Comparison of ENCODE assay signal across 3 cellular contexts in the genomic region with DNA sequence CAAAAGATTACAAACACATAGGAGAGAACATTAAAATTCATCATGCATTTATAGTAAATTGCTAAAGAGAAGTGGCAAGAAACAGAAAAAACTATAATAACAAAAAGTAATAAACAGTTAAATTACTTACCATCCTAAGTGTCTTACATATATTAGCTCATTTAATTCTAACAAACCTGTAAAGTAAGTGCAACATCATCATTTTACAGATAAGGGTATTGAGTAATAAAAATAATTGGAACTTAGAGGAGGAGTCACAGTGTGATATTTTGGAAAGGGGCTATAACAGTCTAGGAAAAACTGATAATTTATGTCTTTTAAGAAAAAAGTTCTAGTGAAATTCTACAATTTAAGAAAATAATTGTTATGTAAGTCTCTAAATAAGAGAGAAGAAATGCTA.
TF ChIP-seq lines count a peak whose summit lies in the region.

No MANE protein-coding gene starts in this region.

TF ChIP-seq in HepG2, 621 proteins besides CTCF, POLR2A, EP300 and RAD21:
- TF ChIP-seq, protein P1, sequence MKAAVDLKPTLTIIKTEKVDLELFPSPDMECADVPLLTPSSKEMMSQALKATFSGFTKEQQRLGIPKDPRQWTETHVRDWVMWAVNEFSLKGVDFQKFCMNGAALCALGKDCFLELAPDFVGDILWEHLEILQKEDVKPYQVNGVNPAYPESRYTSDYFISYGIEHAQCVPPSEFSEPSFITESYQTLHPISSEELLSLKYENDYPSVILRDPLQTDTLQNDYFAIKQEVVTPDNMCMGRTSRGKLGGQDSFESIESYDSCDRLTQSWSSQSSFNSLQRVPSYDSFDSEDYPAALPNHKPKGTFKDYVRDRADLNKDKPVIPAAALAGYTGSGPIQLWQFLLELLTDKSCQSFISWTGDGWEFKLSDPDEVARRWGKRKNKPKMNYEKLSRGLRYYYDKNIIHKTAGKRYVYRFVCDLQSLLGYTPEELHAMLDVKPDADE (CRISPR knock-in tag; IDR thresholded peaks at IDR 0.05) = no peak
- peak; percentile 53; the same call in 1 of the 2 replicates for TF ChIP-seq MAFF (IDR thresholded peaks at IDR 0.05; ENCODE audit: low read depth, low read length)
- peak; percentile 54 to 60; a peak in 3 of 4 replicates for TF ChIP-seq MAFK (conservative IDR thresholded peaks at IDR 0.05 in 1 of 2, IDR thresholded peaks at IDR 0.05 in 1 of 2; ENCODE audit: low read length in 2 of 2)

TF ChIP-seq in A549, 52 proteins besides CTCF, POLR2A, EP300 and RAD21 (continued from another document):
- TF ChIP-seq MAFK (IDR thresholded peaks at IDR 0.05; ENCODE audit: partially characterized antibody) (peak; percentile 58), PHF8 (IDR thresholded peaks at IDR 0.05; ENCODE audit: borderline replicate concordance, low read depth) (no peak)

TF ChIP-seq in IMR-90, 13 proteins besides CTCF, POLR2A, EP300 and RAD21 (continued from another document):
- no peak for TF ChIP-seq RCOR1 (IDR thresholded peaks at IDR 0.05; ENCODE audit: insufficient replicate concordance, low read length)
